20 cellular contexts compared by ENCODE assay signal in genomic region chrX:15441464-15441863, GRCh38. TPM values are rescaled to one million over a fixed set of nuclear protein-coding genes. Genes with fewer than 3 reads are reported as not detected.
DNase-seq lines count a peak whose midpoint lies in the region; ATAC-seq and TF ChIP-seq lines count a peak whose summit lies in the region.
"Had no signal": no experiment of that assay in that cellular context is flagged by ENCODE, and none has a peak within 500 bp of the region (broad histone marks: within the 10 kb centered on the region; RNA-seq: fewer than 3 reads in every experiment).

No MANE protein-coding gene starts in this region.

- H3K9me3 Mint-ChIP-seq in activated naive CD4-positive, alpha-beta T cell treated with anti-CD3 and anti-CD28 coated beads, Interleukin-2, amount 50 U/mL, for 72 hours = no peaks in the 10 kb centered on the region

- DNase-seq in BE2C = peak; percentile 10
- peak; percentile 1 for DNase-seq in LHCN-M2 (ENCODE audit: low read depth)
- peak; percentile 31 to 49 for DNase-seq in SJCRH30
- peak; percentile 19 for DNase-seq in myocyte (ENCODE audit: low read depth)
- no peak for DNase-seq in anterior cingulate cortex (lab: John Stamatoyannopoulos, UW)
- no peak for DNase-seq in COLO829 (ENCODE audit: low spot score)
- DNase-seq in HAP-1 (ENCODE audit: low spot score in 2 of 2) = no peak
- no peak for DNase-seq in activated naive CD4-positive, alpha-beta T cell treated with anti-CD3 and anti-CD28 coated beads, Interleukin-2, amount 50 U/mL, for 72 hours (ENCODE audit: low spot score in 2 of 2)
- DNase-seq: COR-L47, DMS79, GM23248, KBM-7, NCI-H1092, OCI-M1 had no signal

- TF ChIP-seq CTCF in BE2C (IDR thresholded peaks at IDR 0.05; ENCODE audit: low read depth, low read length) = no peak

- H3K36me3 ChIP-seq in BE2C = no peaks in the 10 kb centered on the region
- no peaks in the 10 kb centered on the region for H3K36me3 ChIP-seq in SJCRH30
- peaks cover 9% of the 10 kb centered on the region for H3K36me3 ChIP-seq in HAP-1 (replicated peaks)

- H3K4me1 ChIP-seq in BE2C = no peaks in the 10 kb centered on the region
- H3K4me1 ChIP-seq in SJCRH30 = no peaks in the 10 kb centered on the region
- no peaks in the 10 kb centered on the region for H3K4me1 ChIP-seq in HAP-1

- H3K27me3 ChIP-seq in BE2C (no peaks in the 10 kb centered on the region), SJCRH30 (no peaks in the 10 kb centered on the region), HAP-1 (ENCODE audit: low read depth) (no peaks in the 10 kb centered on the region)

- H3K27ac ChIP-seq in SJCRH30 = no peak overlapping the region
- H3K27ac ChIP-seq: C4-2B, GM23248, SK-N-MC had no signal

- no peak for ATAC-seq in activated naive CD4-positive, alpha-beta T cell treated with anti-CD3 and anti-CD28 coated beads, Interleukin-2, amount 50 U/mL, for 72 hours
- ATAC-seq: GM12878 had no signal

- in situ Hi-C loops in HAP-1 (cut with MboI; ENCODE audit: low sequenced_read_pairs) = no loop called here

- no peak overlapping the region for H3K27ac Mint-ChIP-seq in activated naive CD4-positive, alpha-beta T cell treated with anti-CD3 and anti-CD28 coated beads, Interleukin-2, amount 50 U/mL, for 72 hours

- H3K4me3 ChIP-seq in BE2C (ENCODE audit: low read depth, low read length) (no peak overlapping the region), SJCRH30 (no peak overlapping the region), HAP-1 (no peak overlapping the region)
- H3K4me3 ChIP-seq: GM12878, GM23248, SK-N-MC had no signal

- no peaks in the 10 kb centered on the region for H3K36me3 Mint-ChIP-seq in activated naive CD4-positive, alpha-beta T cell treated with anti-CD3 and anti-CD28 coated beads, Interleukin-2, amount 50 U/mL, for 72 hours

- H3K9me3 ChIP-seq in BE2C (no peaks in the 10 kb centered on the region), SJCRH30 (replicated peaks) (no peaks in the 10 kb centered on the region), HAP-1 (no peaks in the 10 kb centered on the region)

RNA-seq across cellular contexts. Expression of gene PIR, which starts 51.7 kb away (rescaled TPM):
- polyA plus RNA-seq in BE2C (2012; ENCODE audit: insufficient read depth, insufficient read length, low read depth) = 8.1 TPM
- total RNA-seq in LHCN-M2 (2014; rRNA removed) = 2.9 and 4.2 TPM in 2 replicates
- 9.2 TPM for polyA plus RNA-seq in LHCN-M2 (2012)
- total RNA-seq in SJCRH30 (2014; rRNA removed; shearing (Covaris generic)) = 4.6 and 4.9 TPM in 2 replicates
- 4.6 and 7.3 TPM in 2 replicates for total RNA-seq in myocyte
- 9.3 TPM for polyA plus RNA-seq in myocyte (2012)
- 1 to 10 TPM; 4.6 to 4.7 TPM for total RNA-seq in activated naive CD4-positive, alpha-beta T cell treated with anti-CD3 and anti-CD28 coated beads, Interleukin-2, amount 50 U/mL, for 72 hours

RNA-seq across cellular contexts. Expression of gene VEGFD, which starts 57.3 kb away (rescaled TPM):
- 0.97 TPM for polyA plus RNA-seq in BE2C (2012; ENCODE audit: insufficient read depth, insufficient read length, low read depth)
- total RNA-seq in LHCN-M2 (2014; rRNA removed) = not detected in 2 replicates
- polyA plus RNA-seq in LHCN-M2 (2012) = 0.02 TPM
- total RNA-seq in SJCRH30 (2014; rRNA removed; shearing (Covaris generic)) = 0.14 TPM in 1 of 2 replicates, not detected in the other
- total RNA-seq in myocyte = 0.32 TPM in 1 of 2 replicates, not detected in the other
- 0.13 TPM for polyA plus RNA-seq in myocyte (2012)
- not detected for total RNA-seq in activated naive CD4-positive, alpha-beta T cell treated with anti-CD3 and anti-CD28 coated beads, Interleukin-2, amount 50 U/mL, for 72 hours
- total RNA-seq: G401, GM12878, GM23248, MCF 10A had no signal
- polyA plus RNA-seq: GM23248 had no signal

RNA-seq across cellular contexts. Expression of gene BMX, which starts 59.1 kb away (rescaled TPM):
- polyA plus RNA-seq in BE2C (2012; ENCODE audit: insufficient read depth, insufficient read length, low read depth) = 0.29 TPM
- total RNA-seq in LHCN-M2 (2014; rRNA removed) = not detected in 2 replicates
- polyA plus RNA-seq in LHCN-M2 (2012) = not detected
- 0.05 and 0.08 TPM in 2 replicates for total RNA-seq in SJCRH30 (2014; rRNA removed; shearing (Covaris generic))
- not detected in 2 replicates for total RNA-seq in myocyte
- polyA plus RNA-seq in myocyte (2012) = not detected
- not detected for total RNA-seq in activated naive CD4-positive, alpha-beta T cell treated with anti-CD3 and anti-CD28 coated beads, Interleukin-2, amount 50 U/mL, for 72 hours
- total RNA-seq: G401, GM12878, GM23248, MCF 10A, NCI-H460 had no signal
- polyA plus RNA-seq: GM12878, GM23248 had no signal

Comparison
In these comparisons a context has a peak if more than half of its experiments do, and no peak if none do; other contexts are left out.
1. DNase-seq: peak in BE2C (single experiment), LHCN-M2 (single experiment), SJCRH30 (2 of 2) and myocyte (single experiment); none in anterior cingulate cortex (0 of 58), COLO829 (single experiment), HAP-1 (0 of 2) and activated naive CD4-positive, alpha-beta T cell treated with anti-CD3 and anti-CD28 coated beads, Interleukin-2, amount 50 U/mL, for 72 hours (0 of 2).